ENCODE assay signal across 8 cellular contexts in genomic region chr2:60556998-60557955, GRCh38. TPM values are rescaled to one million over a fixed set of nuclear protein-coding genes. Genes with fewer than 3 reads are reported as not detected.
A peak's percentile ranks its signal among the peaks of the same experiment; 100 is the strongest.
DNase-seq lines count a peak whose midpoint lies in the region; ATAC-seq and TF ChIP-seq lines count a peak whose summit lies in the region.

No MANE protein-coding gene starts in this region.

- in situ Hi-C loops in mammary epithelial cell (cut with MboI; ENCODE audit: low sequenced_read_pairs in 2 of 2) (no loop called here), GM23248 (cut with MboI) (loop anchor here (25.0 kb wide), 1 partner anchor 1520 kb away; no protein-coding TSS in a partner anchor)

- ATAC-seq in activated naive CD8-positive, alpha-beta T cell treated with anti-CD3 and anti-CD28 coated beads, Interleukin-2, amount 50 U/mL, for 24 hours, result no peak
- no peak for ATAC-seq in naive B cell (ENCODE audit: low read depth in 2 of 2)

- WGBS in mammary epithelial cell (ENCODE audit: low coverage, missing lambda C conversion rate), result 50% methylated on average over 27 of the region's 28 CpGs
- WGBS in GM23248 (ENCODE audit: low coverage in 1 of 2, low lambda C conversion rate in 2 of 2, missing lambda C conversion rate in 2 of 2), 2 experiments, result 43 to 44% methylated on average over 28 of the region's 28 CpGs

- no peaks in the 10 kb centered on the region for H3K9me2 ChIP-seq in GM23248 (ENCODE audit: insufficient read depth)

- CTCF ChIA-PET in mammary epithelial cell (lab: Charles Lee; ENCODE audit: low non-redundant PET), result no interaction called here

- H3K9me3 ChIP-seq in KOPT-K1 (ENCODE audit: insufficient read depth, low read length, poor library complexity, severe bottlenecking) (no peaks in the 10 kb centered on the region), mammary epithelial cell (replicated peaks; ENCODE audit: insufficient read depth, low read length) (no peaks in the 10 kb centered on the region), GM23248 (ENCODE audit: low read depth) (no peaks in the 10 kb centered on the region)

- H3K4me1 Mint-ChIP-seq in activated naive CD8-positive, alpha-beta T cell treated with anti-CD3 and anti-CD28 coated beads, Interleukin-2, amount 50 U/mL, for 24 hours, result peaks cover 32% of the 10 kb centered on the region
- peaks cover 18 to 25% (median 20%) of the 10 kb centered on the region in 3 donors for H3K4me1 Mint-ChIP-seq in naive B cell

- H2AFZ ChIP-seq in mammary epithelial cell (ENCODE audit: low read depth, low read length), result no peak overlapping the region
- H2AFZ ChIP-seq in GM23248, result no peak overlapping the region

- H3K9ac ChIP-seq in mammary epithelial cell (ENCODE audit: insufficient read depth, low read length) (no peak overlapping the region), GM23248 (no peak overlapping the region)

- no peaks in the 10 kb centered on the region for H3K9me3 Mint-ChIP-seq in activated naive CD8-positive, alpha-beta T cell treated with anti-CD3 and anti-CD28 coated beads, Interleukin-2, amount 50 U/mL, for 24 hours
- no peaks in the 10 kb centered on the region for H3K9me3 Mint-ChIP-seq in naive B cell

- H4K20me1 ChIP-seq in mammary epithelial cell (ENCODE audit: insufficient read depth, low read length) (no peaks in the 10 kb centered on the region), GM23248 (ENCODE audit: insufficient read depth) (no peaks in the 10 kb centered on the region)

- DNase-seq in GDM1 (lab: John Stamatoyannopoulos, UW) (peak; percentile 13), naive B cell (peak; percentile 59), mammary epithelial cell (no peak), GM23248 (no peak), DMS153 treated with DMSO at 0.1 percent for 48 hours (lab: John Stamatoyannopoulos, UW; ENCODE audit: unreplicated experiment) (no peak), NCI-H2196 (lab: John Stamatoyannopoulos, UW; ENCODE audit: unreplicated experiment) (no peak)
- DNase-seq in activated naive CD8-positive, alpha-beta T cell treated with anti-CD3 and anti-CD28 coated beads, Interleukin-2, amount 50 U/mL, for 24 hours, result no peak

- no peak for TF ChIP-seq CTCF in mammary epithelial cell (conservative IDR thresholded peaks at IDR 0.05 in 1 of 2, IDR thresholded peaks at IDR 0.05 in 1 of 2; ENCODE audit: extremely low read depth in 1 of 2, insufficient read depth in 1 of 2, low read depth in 1 of 2, low read length in 2 of 2)

- BruUV-seq in mammary epithelial cell (replicated peaks; lab: Mats Ljungman, UMichigan), result no TSS peak

- no peak overlapping the region for H3K4me3 ChIP-seq in mammary epithelial cell (replicated peaks in 1 of 3; ENCODE audit: insufficient read depth in 1 of 3, low read depth in 2 of 3, low read length in 3 of 3)
- H3K4me3 ChIP-seq in GM23248, result no peak overlapping the region

- H3K27ac Mint-ChIP-seq in activated naive CD8-positive, alpha-beta T cell treated with anti-CD3 and anti-CD28 coated beads, Interleukin-2, amount 50 U/mL, for 24 hours, result peak overlapping the region; percentile 68
- peak overlapping the region; percentile 94 to 99 (median 98) for H3K27ac Mint-ChIP-seq in naive B cell

- peaks cover 13% of the 10 kb centered on the region for H3K4me1 ChIP-seq in mammary epithelial cell (ENCODE audit: insufficient read depth, low read length)
- H3K4me1 ChIP-seq in GM23248 (ENCODE audit: insufficient read depth), result no peaks in the 10 kb centered on the region

- intact Hi-C loops in mammary epithelial cell (cut with micrococcal nuclease), result no loop called here

- H3K27me3 ChIP-seq in mammary epithelial cell (ENCODE audit: insufficient read depth, low read length) (peaks cover 4% of the 10 kb centered on the region), GM23248 (replicated peaks; ENCODE audit: insufficient read depth) (peaks cover 44% of the 10 kb centered on the region)

- H3K36me3 ChIP-seq in KOPT-K1 (ENCODE audit: insufficient read depth, low read length) (no peaks in the 10 kb centered on the region), mammary epithelial cell (ENCODE audit: insufficient read depth, low read length) (no peaks in the 10 kb centered on the region), GM23248 (ENCODE audit: low read depth) (no peaks in the 10 kb centered on the region)

- no peaks in the 10 kb centered on the region for H3F3A ChIP-seq in GM23248 (ENCODE audit: insufficient read depth)

- H3K4me2 ChIP-seq in mammary epithelial cell (ENCODE audit: insufficient read depth, low read depth, low read length) (no peak overlapping the region), GM23248 (ENCODE audit: unreplicated experiment) (no peak overlapping the region)

- peaks cover 64% of the 10 kb centered on the region for H3K27me3 Mint-ChIP-seq in activated naive CD8-positive, alpha-beta T cell treated with anti-CD3 and anti-CD28 coated beads, Interleukin-2, amount 50 U/mL, for 24 hours
- no peaks in the 10 kb centered on the region for H3K27me3 Mint-ChIP-seq in naive B cell

- H3K27ac ChIP-seq in KOPT-K1 (ENCODE audit: low read depth, low read length, poor library complexity, severe bottlenecking) (peak overlapping the region; percentile 89), mammary epithelial cell (ENCODE audit: insufficient read depth, low read depth, low read length) (no peak overlapping the region), GM23248 (no peak overlapping the region)

- dilution Hi-C loops in mammary epithelial cell (cut with HindIII; ENCODE audit: low sequenced_read_pairs), result no loop called here

- H3K36me3 Mint-ChIP-seq in activated naive CD8-positive, alpha-beta T cell treated with anti-CD3 and anti-CD28 coated beads, Interleukin-2, amount 50 U/mL, for 24 hours (ENCODE audit: low read depth), result peaks cover 1% of the 10 kb centered on the region
- H3K36me3 Mint-ChIP-seq in naive B cell, result peaks cover 0 to 8% of the 10 kb centered on the region in 2 donors

- peak overlapping the region; percentile 81 for H3K4me3 Mint-ChIP-seq in activated naive CD8-positive, alpha-beta T cell treated with anti-CD3 and anti-CD28 coated beads, Interleukin-2, amount 50 U/mL, for 24 hours
- peak overlapping the region; percentile 92 to 100 (median 97) for H3K4me3 Mint-ChIP-seq in naive B cell

- peaks cover 4% of the 10 kb centered on the region for H3K79me2 ChIP-seq in mammary epithelial cell (ENCODE audit: insufficient read depth, low read length)
- H3K79me2 ChIP-seq in GM23248 (ENCODE audit: insufficient read depth), result no peaks in the 10 kb centered on the region

RNA-seq across cellular contexts. Expression of gene BCL11A, which starts 3.8 kb away (rescaled TPM):
- polyA plus RNA-seq in naive B cell (ENCODE audit: low read depth in 6 of 6) (100 to 1,000 TPM; 152 to 246 (median 192) TPM), mammary epithelial cell (2.7 TPM), GM23248 (2016; fragmentation: Nextera tagmentation; extraction: Ambion mirVana) (8.9 and 9.6 TPM in 2 replicates)
- total RNA-seq in mammary epithelial cell, result 10 to 100 TPM in 1 of 2 donors, 1 to 10 TPM in 1; 8.5 to 12.7 TPM
- polyA minus RNA-seq in mammary epithelial cell, result 10.6 TPM
- total RNA-seq in GM23248 (2014; rRNA removed; shearing (Covaris generic)), result 1.8 and 3.5 TPM in 2 replicates

Comparison
In these comparisons a context has a peak if more than half of its experiments do, and no peak if none do; other contexts are left out.
1. DNase-seq: peak in GDM1 (single experiment) and naive B cell (single experiment); none in activated naive CD8-positive, alpha-beta T cell treated with anti-CD3 and anti-CD28 coated beads, Interleukin-2, amount 50 U/mL, for 24 hours (single experiment), mammary epithelial cell (single experiment), GM23248 (single experiment), DMS153 treated with DMSO at 0.1 percent for 48 hours (single experiment) and NCI-H2196 (single experiment).
2. RNA of gene BCL11A, which starts 3.8 kb away (polyA plus RNA-seq): 152 to 246 TPM in naive B cell; 8.9 to 9.6 TPM in GM23248 and 2.7 TPM in mammary epithelial cell (single experiment); every median in the first group is over 10 times any median in the second.